8 cellular contexts compared by ENCODE assay signal in genomic region chr1:233394860-233395717, GRCh38.
DNase-seq lines count a peak whose midpoint lies in the region; ATAC-seq and TF ChIP-seq lines count a peak whose summit lies in the region.

No MANE protein-coding gene starts in this region.

- ATAC-seq in GM19468 (IDR thresholded peaks at IDR 0.05; ENCODE audit: extremely low read depth, unreplicated experiment) = peak; percentile 28
- peak; percentile 84 for ATAC-seq in left colon
- ATAC-seq in GM21737 (IDR thresholded peaks at IDR 0.05; ENCODE audit: unreplicated experiment) = no peak

- H3K9me3 ChIP-seq in PC-9 (ENCODE audit: insufficient read depth, low read depth) = no peaks in the 10 kb centered on the region

- H3K4me1 ChIP-seq in PC-9 (replicated peaks; ENCODE audit: insufficient read depth) = no peaks in the 10 kb centered on the region

- POLR2A ChIA-PET in PC-9 (lab: Charles Lee; ENCODE audit: unreplicated experiment) = no interaction called here

- DNase-seq in DMS79 (lab: John Stamatoyannopoulos, UW) (peak; percentile 30), LHCN-M2 (ENCODE audit: low read depth) (peak; percentile 27), PC-9 (peak; percentile 30 to 60), cerebellum (ENCODE audit: low spot score) (peak; percentile 76), left colon (no peak), NCI-H187 treated with DMSO at 0.1 percent for 48 hours (lab: John Stamatoyannopoulos, UW) (no peak)

- no peaks in the 10 kb centered on the region for H3F3A ChIP-seq in PC-9 (ENCODE audit: insufficient read depth, low read depth)

- no peak overlapping the region for H3K4me2 ChIP-seq in PC-9

- intact Hi-C loops in PC-9 (cut with micrococcal nuclease; ENCODE audit: unreplicated experiment) (loop anchor here (1.0 to 5.0 kb wide), 6 partner anchors 31 to 917 kb away; no protein-coding TSS in a partner anchor), left colon (cut with DNase I, micrococcal nuclease) (no loop called here)

- no peaks in the 10 kb centered on the region for H3K79me2 ChIP-seq in PC-9 (ENCODE audit: low read depth)

- H3K27ac ChIP-seq in PC-9 = no peak overlapping the region

- H3K4me3 ChIP-seq in PC-9 = no peak overlapping the region

- H3K36me3 ChIP-seq in PC-9 (ENCODE audit: low read depth) = no peaks in the 10 kb centered on the region

- no peaks in the 10 kb centered on the region for H3K9me2 ChIP-seq in PC-9 (ENCODE audit: insufficient read depth)

- H3K27me3 ChIP-seq in PC-9 (ENCODE audit: insufficient read depth, low read depth) = no peaks in the 10 kb centered on the region

- no peaks in the 10 kb centered on the region for H4K20me1 ChIP-seq in PC-9 (ENCODE audit: insufficient read depth)

- BruUV-seq in PC-9 (replicated peaks; lab: Mats Ljungman, UMichigan) = no TSS peak

- CTCF ChIA-PET in PC-9 (lab: Charles Lee) = no interaction called here

- TF ChIP-seq CTCF in PC-9 (conservative IDR thresholded peaks at IDR 0.05) = peak; percentile 89

- no peak overlapping the region for H2AFZ ChIP-seq in PC-9

Comparison
In these comparisons a context has a peak if more than half of its experiments do, and no peak if none do; other contexts are left out.
1. DNase-seq: peak in DMS79 (single experiment), LHCN-M2 (single experiment), PC-9 (2 of 2) and cerebellum (single experiment); none in left colon (0 of 2) and NCI-H187 treated with DMSO at 0.1 percent for 48 hours (single experiment).